Comparison of ENCODE assay signal across 1 cellular context in genomic region chr15:80507638-80508316, GRCh38.
TF ChIP-seq lines count a peak whose summit lies in the region.

No MANE protein-coding gene starts in this region.

TF ChIP-seq in liver, 16 proteins besides CTCF, POLR2A, EP300 and RAD21 (continued from another document):
- no peak for TF ChIP-seq HNF4G (IDR thresholded peaks at IDR 0.05)
- no peak for TF ChIP-seq FOXA1 (IDR thresholded peaks at IDR 0.05)
- TF ChIP-seq ATF3 (IDR thresholded peaks at IDR 0.05): no peak
- TF ChIP-seq ZBTB33 (IDR thresholded peaks at IDR 0.05): no peak
- no peak for TF ChIP-seq HNF4A (conservative IDR thresholded peaks at IDR 0.05)
- TF ChIP-seq EGR1 (IDR thresholded peaks at IDR 0.05; ENCODE audit: low read depth in 2 of 2): no peak
- no peak for TF ChIP-seq TAF1 (conservative IDR thresholded peaks at IDR 0.05)
